Comparison of ENCODE assay signal across 9 cellular contexts in the genomic region with DNA sequence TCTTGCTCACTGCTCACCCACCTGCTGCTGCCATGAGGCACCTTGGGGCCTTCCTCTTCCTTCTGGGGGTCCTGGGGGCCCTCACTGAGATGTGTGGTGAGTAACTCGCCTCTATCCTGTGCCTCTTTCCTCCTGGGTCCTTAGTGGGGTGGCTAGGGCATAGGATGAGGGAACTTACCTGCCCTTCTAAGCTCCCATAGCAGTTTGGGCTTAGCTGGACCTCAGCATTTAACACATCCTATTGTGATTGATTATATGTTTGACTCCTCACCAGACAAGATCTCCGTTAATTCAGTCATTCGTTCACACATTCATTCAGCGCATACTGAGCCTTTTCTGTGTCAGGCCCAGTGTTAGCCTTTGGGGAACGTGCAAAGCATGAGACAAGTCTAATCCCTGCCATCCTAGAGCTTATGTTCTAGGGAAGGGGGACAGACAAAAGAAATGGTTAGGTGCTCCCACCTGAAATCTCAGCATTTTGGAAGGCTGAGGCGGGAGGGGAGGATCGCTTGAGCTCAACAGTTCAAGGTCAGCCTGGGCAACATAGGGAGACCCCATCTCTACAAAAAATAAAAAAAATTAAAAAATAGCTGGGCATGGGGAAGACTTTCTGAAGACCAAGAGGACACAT. TPM values are rescaled to one million over a fixed set of nuclear protein-coding genes. Genes with fewer than 3 reads are reported as not detected.
DNase-seq lines count a peak whose midpoint lies in the region; ATAC-seq, FAIRE-seq and TF ChIP-seq lines count a peak whose summit lies in the region.
"Had no signal": no experiment of that assay in that cellular context is flagged by ENCODE, and none has a peak within 500 bp of the region (broad histone marks: within the 10 kb centered on the region; RNA-seq: fewer than 3 reads in every experiment).

No MANE protein-coding gene starts in this region.

- peaks cover 20 to 26% (median 25%) of the 10 kb centered on the region in 3 donors for H3K4me1 Mint-ChIP-seq in T-cell

- no peaks in the 10 kb centered on the region for H3K27me3 ChIP-seq in rectal smooth muscle tissue (ENCODE audit: control insufficient read depth, insufficient read depth, low read length)

- CTCF ChIA-PET in T-cell (lab: Charles Lee): interaction anchor here (0.5 to 1.2 kb wide), 6 partner anchors 18 to 1882 kb away, joined by 3 to 10 read pairs (median 4); no protein-coding TSS in a partner anchor

- no peaks in the 10 kb centered on the region for H3K36me3 ChIP-seq in rectal smooth muscle tissue (ENCODE audit: control insufficient read depth, insufficient read depth, low read length)

- H3K27ac ChIP-seq in rectal smooth muscle tissue (ENCODE audit: low read depth, low read length): peak overlapping the region; percentile 82

- H3K4me3 ChIP-seq in fibroblast of the aortic adventitia (ENCODE audit: low read depth, low read length) (peak overlapping the region; percentile 67), rectal smooth muscle tissue (ENCODE audit: low read length) (peak overlapping the region; percentile 97)

- no peak for TF ChIP-seq CTCF in fibroblast of the aortic adventitia (IDR thresholded peaks at IDR 0.05; ENCODE audit: insufficient read depth, low read length)

- FAIRE-seq in GM12891 (lab: Jason Lieb, UNC): peak; percentile 56

- ATAC-seq in T-cell (replicated peaks in 1 of 4) (peak in 2 of 4 experiments; percentile 21), HG03521 (IDR thresholded peaks at IDR 0.05; ENCODE audit: unreplicated experiment) (no peak), HG02852 (IDR thresholded peaks at IDR 0.05; ENCODE audit: unreplicated experiment) (no peak)

- peaks cover 21% of the 10 kb centered on the region for H3K4me1 ChIP-seq in rectal smooth muscle tissue (ENCODE audit: control insufficient read depth, insufficient read depth, low read length)

- H3K9ac ChIP-seq in rectal smooth muscle tissue (ENCODE audit: low read length): peak overlapping the region; percentile 70

- DNase-seq in GM12891 (ENCODE audit: insufficient read length, low spot score) (no peak), T-cell (no peak), fibroblast of the aortic adventitia (ENCODE audit: low read depth) (no peak), NAMALWA (ENCODE audit: low spot score) (no peak), DMS153 treated with DMSO at 0.1 percent for 48 hours (lab: John Stamatoyannopoulos, UW; ENCODE audit: unreplicated experiment) (no peak)

- POLR2A ChIA-PET in T-cell (lab: Charles Lee): no interaction called here

- no peak for TF ChIP-seq POLR2A in GM12891 (IDR thresholded peaks at IDR 0.05; ENCODE audit: low read depth, low read length)

- peak overlapping the region; percentile 79 to 92 (median 80) for H3K4me3 Mint-ChIP-seq in T-cell

- H3K9me3 Mint-ChIP-seq in T-cell: no peaks in the 10 kb centered on the region

- no peaks in the 10 kb centered on the region for H3K36me3 Mint-ChIP-seq in T-cell

- peaks cover 0 to 8% of the 10 kb centered on the region in 2 donors for H3K27me3 Mint-ChIP-seq in T-cell

- peak overlapping the region in 1 of 2 donors; percentile 81 for H3K27ac Mint-ChIP-seq in T-cell

TF ChIP-seq in GM12891, 5 proteins besides CTCF, POLR2A, EP300 and RAD21:
- TF ChIP-seq POLR2AphosphoS5 (IDR thresholded peaks at IDR 0.05; ENCODE audit: low read depth, low read length) (no peak), SPI1 (IDR thresholded peaks at IDR 0.05; ENCODE audit: low read depth, low read length) (no peak), TAF1 (IDR thresholded peaks at IDR 0.05; ENCODE audit: low read depth, low read length) (no peak), POU2F2 (IDR thresholded peaks at IDR 0.05; ENCODE audit: low read depth, low read length) (no peak), PAX5 (IDR thresholded peaks at IDR 0.05; ENCODE audit: insufficient read depth, low read length, severe bottlenecking) (no peak)
TF ChIP-seq in GM12891: peak in this region for 0.

RNA-seq across cellular contexts. Expression of gene TCN2, which starts 0.4 kb away (rescaled TPM):
- polyA plus RNA-seq in GM12891 (2012; ENCODE audit: low read depth, missing spikeins): 8.4 TPM
- total RNA-seq in T-cell (under 1 TPM; 0.26 to 0.65 (median 0.57) TPM), fibroblast of the aortic adventitia (ENCODE audit: low replicate concordance) (13.9 and 17.7 TPM in 2 replicates)

RNA-seq across cellular contexts. Expression of gene PES1, which starts 15.7 kb away (rescaled TPM):
- polyA plus RNA-seq in GM12891 (2012; ENCODE audit: low read depth, missing spikeins): 68.0 TPM
- total RNA-seq in T-cell (10 to 100 TPM; 36.0 to 66.2 (median 63.1) TPM), fibroblast of the aortic adventitia (ENCODE audit: low replicate concordance) (54.9 and 189 TPM in 2 replicates)

RNA-seq across cellular contexts. Expression of gene SLC35E4, which starts 28.2 kb away (rescaled TPM):
- 0.40 TPM for polyA plus RNA-seq in GM12891 (2012; ENCODE audit: low read depth, missing spikeins)
- total RNA-seq in T-cell (1 to 10 TPM; 2.9 to 4.8 (median 3.5) TPM), fibroblast of the aortic adventitia (ENCODE audit: low replicate concordance) (5.1 and 19.7 TPM in 2 replicates)

RNA-seq across cellular contexts. Expression of gene GAL3ST1, which starts 33.0 kb away (rescaled TPM):
- 0.05 TPM for polyA plus RNA-seq in GM12891 (2012; ENCODE audit: low read depth, missing spikeins)
- total RNA-seq in T-cell (1 to 10 TPM in 3 of 5 donors, not detected in 2; 1.1 to 1.5 (median 1.5) TPM), fibroblast of the aortic adventitia (ENCODE audit: low replicate concordance) (not detected in 2 replicates)
- total RNA-seq: mesenteric fat pad had no signal
